Comparison of ENCODE assay signal across 1 cellular context in genomic region chr2:182291296-182291695, GRCh38.
TF ChIP-seq lines count a peak whose summit lies in the region.

No MANE protein-coding gene starts in this region.

TF ChIP-seq in IMR-90, 13 proteins besides CTCF, POLR2A, EP300 and RAD21 (continued from another document):
- TF ChIP-seq CHD1 (IDR thresholded peaks at IDR 0.05; ENCODE audit: low read depth, low read length) = no peak
- TF ChIP-seq RCOR1 (IDR thresholded peaks at IDR 0.05; ENCODE audit: insufficient replicate concordance, low read length) = no peak
- no peak for TF ChIP-seq MAZ (IDR thresholded peaks at IDR 0.05; ENCODE audit: borderline replicate concordance, low read depth, low read length)
- no peak for TF ChIP-seq USF2 (IDR thresholded peaks at IDR 0.05; ENCODE audit: low read depth, low read length)
- no peak for TF ChIP-seq MAFK (IDR thresholded peaks at IDR 0.05; ENCODE audit: low read depth, low read length)
- TF ChIP-seq ELK1 (IDR thresholded peaks at IDR 0.05; ENCODE audit: borderline replicate concordance, low read depth, low read length) = no peak
- TF ChIP-seq SMC3 (IDR thresholded peaks at IDR 0.05; ENCODE audit: low read depth, low read length) = no peak
